Comparison of ENCODE assay signal across 14 cellular contexts in genomic region chr2:16069933-16070647, GRCh38.
DNase-seq lines count a peak whose midpoint lies in the region; ATAC-seq and TF ChIP-seq lines count a peak whose summit lies in the region.
"Had no signal": no experiment of that assay in that cellular context is flagged by ENCODE, and none has a peak within 500 bp of the region (broad histone marks: within the 10 kb centered on the region; RNA-seq: fewer than 3 reads in every experiment).

No MANE protein-coding gene starts in this region.

- no peak overlapping the region for H3K9ac ChIP-seq in colonic mucosa (ENCODE audit: low read depth in 2 of 2, low read length in 2 of 2)

- H3K27ac ChIP-seq in GM23338 (ENCODE audit: low read depth) (no peak overlapping the region), colonic mucosa (no peak overlapping the region)

- POLR2A ChIA-PET in activated CD4-positive, alpha-beta memory T cell treated with anti-CD3 and anti-CD28 coated beads for 36 hours (lab: Charles Lee), result interaction anchor here (0.6 kb wide), 1 partner anchor 584 kb away, joined by 3 read pairs; no protein-coding TSS in a partner anchor

- H3K27ac Mint-ChIP-seq in GM23338 (no peak overlapping the region), progenitor cell of endocrine pancreas (peak overlapping the region; percentile 91)
- no peak overlapping the region for H3K27ac Mint-ChIP-seq in activated CD4-positive, alpha-beta memory T cell treated with anti-CD3 and anti-CD28 coated beads for 36 hours
- H3K27ac Mint-ChIP-seq: activated CD8-positive, alpha-beta T cell treated with anti-CD3 and anti-CD28 coated beads, Interleukin-2, amount 10 ng/mL, durations not matched to agents 7 days and 5 days had no signal

- no peaks in the 10 kb centered on the region for H3F3A ChIP-seq in GM23338 (replicated peaks; ENCODE audit: low read depth)

- H3K4me3 Mint-ChIP-seq in GM23338, result no peak overlapping the region
- no peak overlapping the region for H3K4me3 Mint-ChIP-seq in progenitor cell of endocrine pancreas (ENCODE audit: low read depth)
- H3K4me3 Mint-ChIP-seq in activated CD4-positive, alpha-beta memory T cell treated with anti-CD3 and anti-CD28 coated beads for 36 hours, result no peak overlapping the region
- H3K4me3 Mint-ChIP-seq: activated CD8-positive, alpha-beta T cell treated with anti-CD3 and anti-CD28 coated beads, Interleukin-2, amount 10 ng/mL, durations not matched to agents 7 days and 5 days; central memory CD8-positive, alpha-beta T cell had no signal

- peaks cover 10% of the 10 kb centered on the region for H3K4me1 Mint-ChIP-seq in GM23338
- H3K4me1 Mint-ChIP-seq in progenitor cell of endocrine pancreas (ENCODE audit: low read depth), result peaks cover 53% of the 10 kb centered on the region
- no peaks in the 10 kb centered on the region for H3K4me1 Mint-ChIP-seq in activated CD4-positive, alpha-beta memory T cell treated with anti-CD3 and anti-CD28 coated beads for 36 hours (ENCODE audit: low read depth)
- H3K4me1 Mint-ChIP-seq: central memory CD8-positive, alpha-beta T cell had no signal

- TF ChIP-seq CTCF in GM23338 (conservative IDR thresholded peaks at IDR 0.05; ENCODE audit: low read depth in 2 of 2), result no peak
- no peak for TF ChIP-seq CTCF in progenitor cell of endocrine pancreas (IDR thresholded peaks at IDR 0.05; ENCODE audit: unreplicated experiment)
- no peak for TF ChIP-seq CTCF in colonic mucosa (IDR thresholded peaks at IDR 0.05)

- H3K9me3 ChIP-seq in colonic mucosa, result no peaks in the 10 kb centered on the region

- ATAC-seq in GM23338 (peak; percentile 48), GM21367 (IDR thresholded peaks at IDR 0.05; ENCODE audit: unreplicated experiment) (no peak)
- ATAC-seq: activated CD8-positive, alpha-beta T cell treated with anti-CD3 and anti-CD28 coated beads, Interleukin-2, amount 10 ng/mL, durations not matched to agents 7 days and 5 days had no signal

- intact Hi-C loops in colonic mucosa (cut with DNase I), result loop anchor here (5.0 kb wide), 1 partner anchor 322 kb away; no protein-coding TSS in a partner anchor
- intact Hi-C loops in activated CD4-positive, alpha-beta memory T cell treated with anti-CD3 and anti-CD28 coated beads for 36 hours (cut with micrococcal nuclease), result no loop called here

- H3K36me3 Mint-ChIP-seq in GM23338 (ENCODE audit: low read depth) (peaks cover under 1% of the 10 kb centered on the region; the same call in 2 of the 3 replicates), progenitor cell of endocrine pancreas (ENCODE audit: insufficient read depth) (no peaks in the 10 kb centered on the region)
- H3K36me3 Mint-ChIP-seq in activated CD4-positive, alpha-beta memory T cell treated with anti-CD3 and anti-CD28 coated beads for 36 hours, result no peaks in the 10 kb centered on the region

- no peak overlapping the region for H3K4me2 ChIP-seq in GM23338

- H3K4me3 ChIP-seq in GM23338 (no peak overlapping the region), colonic mucosa (no peak overlapping the region)

- peak; percentile 17 for DNase-seq in GM23338 (ENCODE audit: low spot score)
- peak; percentile 23 to 95 (median 80) for DNase-seq in amygdala (lab: John Stamatoyannopoulos, UW)
- DNase-seq in iPS-NIHi11 (ENCODE audit: low spot score), result peak; percentile 45
- DNase-seq in progenitor cell of endocrine pancreas (ENCODE audit: low spot score, unreplicated experiment), result peak; percentile 15
- DNase-seq in colonic mucosa, result no peak
- no peak for DNase-seq in central memory CD4-positive, alpha-beta T cell
- DNase-seq in activated CD4-positive, alpha-beta memory T cell treated with anti-CD3 and anti-CD28 coated beads for 36 hours, result no peak
- DNase-seq: activated CD8-positive, alpha-beta T cell treated with anti-CD3 and anti-CD28 coated beads, Interleukin-2, amount 10 ng/mL, durations not matched to agents 7 days and 5 days; activated gamma-delta T cell; GF-D8; NCI-H1694 treated with DMSO at 0.1 percent for 48 hours; NCI-H524 treated with DMSO at 0.1 percent for 48 hours had no signal

- peak overlapping the region; percentile 97 for H2AFZ ChIP-seq in GM23338

- H4K20me1 ChIP-seq in GM23338 (replicated peaks; ENCODE audit: insufficient read depth), result no peaks in the 10 kb centered on the region

- H3K36me3 ChIP-seq in GM23338 (ENCODE audit: insufficient read depth) (no peaks in the 10 kb centered on the region), colonic mucosa (no peaks in the 10 kb centered on the region)

- peaks cover 11% of the 10 kb centered on the region for H3K27me3 Mint-ChIP-seq in GM23338 (ENCODE audit: insufficient read depth, low read depth, poor library complexity)
- peaks cover 3% of the 10 kb centered on the region for H3K27me3 Mint-ChIP-seq in progenitor cell of endocrine pancreas
- H3K27me3 Mint-ChIP-seq in activated CD4-positive, alpha-beta memory T cell treated with anti-CD3 and anti-CD28 coated beads for 36 hours, result no peaks in the 10 kb centered on the region

- CTCF ChIA-PET in activated CD4-positive, alpha-beta memory T cell treated with anti-CD3 and anti-CD28 coated beads for 36 hours (lab: Charles Lee), result no interaction called here

- H3K79me2 ChIP-seq in GM23338 (replicated peaks; ENCODE audit: insufficient read depth), result no peaks in the 10 kb centered on the region

- H3K4me1 ChIP-seq in GM23338 (ENCODE audit: insufficient read depth) (0 out of 2 replicates have a peak, but pooled peaks cover 3% of the 10 kb centered on the region), colonic mucosa (no peaks in the 10 kb centered on the region)

- H3K27me3 ChIP-seq in GM23338 (ENCODE audit: insufficient read depth), result no peaks in the 10 kb centered on the region
- H3K27me3 ChIP-seq in colonic mucosa, result no peaks in the 10 kb centered on the region

- H3K9me3 Mint-ChIP-seq in GM23338, result peaks cover 4% of the 10 kb centered on the region; the same call in 2 of the 3 replicates
- H3K9me3 Mint-ChIP-seq in progenitor cell of endocrine pancreas (ENCODE audit: low read depth), result no peaks in the 10 kb centered on the region
- no peaks in the 10 kb centered on the region for H3K9me3 Mint-ChIP-seq in activated CD4-positive, alpha-beta memory T cell treated with anti-CD3 and anti-CD28 coated beads for 36 hours

- H3K9me2 ChIP-seq in GM23338 (ENCODE audit: insufficient read depth), result no peaks in the 10 kb centered on the region

TF ChIP-seq in GM23338, 12 proteins besides CTCF, POLR2A, EP300 and RAD21:
- TF ChIP-seq POLR2AphosphoS5 (IDR thresholded peaks at IDR 0.05; ENCODE audit: low read depth), result no peak
- no peak for TF ChIP-seq EZH2 (IDR thresholded peaks at IDR 0.05; ENCODE audit: low read depth, unreplicated experiment)
- TF ChIP-seq NANOG (IDR thresholded peaks at IDR 0.05; ENCODE audit: borderline replicate concordance), result no peak
- TF ChIP-seq ETS1 (IDR thresholded peaks at IDR 0.05), result no peak
- TF ChIP-seq EZH2phosphoT487 (IDR thresholded peaks at IDR 0.05; ENCODE audit: unreplicated experiment), result no peak

Comparison
In these comparisons a context has a peak if more than half of its experiments do, and no peak if none do; other contexts are left out.
1. DNase-seq: peak in GM23338 (single experiment), amygdala (56 of 56), iPS-NIHi11 (single experiment) and progenitor cell of endocrine pancreas (single experiment); none in colonic mucosa (single experiment), central memory CD4-positive, alpha-beta T cell (single experiment) and activated CD4-positive, alpha-beta memory T cell treated with anti-CD3 and anti-CD28 coated beads for 36 hours (single experiment).